ENCODE assay signal across 1 cellular context in the genomic region with DNA sequence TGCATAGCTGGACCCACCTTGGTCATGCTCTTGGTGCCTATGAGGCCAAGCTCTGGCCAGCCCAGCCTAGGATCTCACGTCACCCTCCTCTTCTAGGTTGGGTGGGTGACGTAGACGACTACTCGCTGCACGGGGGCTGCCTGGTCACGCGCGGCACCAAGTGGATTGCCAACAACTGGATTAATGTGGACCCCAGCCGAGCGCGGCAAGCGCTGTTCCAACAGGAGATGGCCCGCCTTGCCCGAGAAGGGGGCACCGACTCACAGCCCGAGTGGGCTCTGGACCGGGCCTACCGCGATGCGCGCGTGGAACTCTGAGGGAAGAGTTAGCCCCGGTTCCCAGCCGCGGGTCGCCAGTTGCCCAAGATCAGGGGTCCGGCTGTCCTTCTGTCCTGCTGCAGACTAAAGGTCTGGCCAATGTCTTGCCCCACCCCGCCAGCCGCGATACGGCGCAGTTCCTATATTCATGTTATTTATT.
TF ChIP-seq lines count a peak whose summit lies in the region.

No MANE protein-coding gene starts in this region.

TF ChIP-seq in IMR-90, 13 proteins besides CTCF, POLR2A, EP300 and RAD21 (continued from another document):
- TF ChIP-seq BHLHE40 (IDR thresholded peaks at IDR 0.05; ENCODE audit: low read depth, low read length): peak; percentile 68
- TF ChIP-seq MAFK (IDR thresholded peaks at IDR 0.05; ENCODE audit: low read depth, low read length): no peak
- TF ChIP-seq CEBPB (IDR thresholded peaks at IDR 0.05; ENCODE audit: low read depth, low read length): no peak
TF ChIP-seq in IMR-90: peak in this region for 2.
